ENCODE assay signal across 8 cellular contexts in genomic region chr21:39348355-39349210, GRCh38. TPM values are rescaled to one million over a fixed set of nuclear protein-coding genes. Genes with fewer than 3 reads are reported as not detected.
DNase-seq lines count a peak whose midpoint lies in the region; ATAC-seq and TF ChIP-seq lines count a peak whose summit lies in the region.

Gene HMGN1 (minus strand): TSS chr21:39349088. CDS start chr21:39348917, 171 bp downstream.

- H3K27ac ChIP-seq in parathyroid adenoma (peak within 1 kb of the TSS; percentile 81), tibial artery (peak within 1 kb of the TSS; percentile 82 to 85)

- H3K4me1 ChIP-seq in parathyroid adenoma: no peaks in the 10 kb centered on the region
- peaks cover 0 to 24% (median 10%) of the 10 kb centered on the region in 4 donors for H3K4me1 ChIP-seq in tibial artery

- H3K79me2 ChIP-seq in parathyroid adenoma: no peaks in the 10 kb centered on the region

- peak; percentile 44 for ATAC-seq in HG02623 (IDR thresholded peaks at IDR 0.05; ENCODE audit: unreplicated experiment)
- peak; percentile 40 to 65 for ATAC-seq in activated naive CD4-positive, alpha-beta T cell treated with anti-CD3 and anti-CD28 coated beads, Interleukin-2, amount 50 U/mL, for 72 hours

- H3K9ac ChIP-seq in parathyroid adenoma: no peak within 1 kb of the TSS

- TF ChIP-seq CTCF in GM10266 (IDR thresholded peaks at IDR 0.05; ENCODE audit: control insufficient read depth, insufficient read depth, low read depth, missing control alignments) (no peak), parathyroid adenoma (IDR thresholded peaks at IDR 0.05) (no peak), tibial artery (IDR thresholded peaks at IDR 0.05) (no peak)

- H3K27ac Mint-ChIP-seq in activated naive CD4-positive, alpha-beta T cell treated with anti-CD3 and anti-CD28 coated beads, Interleukin-2, amount 50 U/mL, for 72 hours: peak within 1 kb of the TSS; percentile 97 to 99

- peak within 1 kb of the TSS; percentile 79 for H3K4me2 ChIP-seq in parathyroid adenoma (ENCODE audit: low read length)

- H3K9me3 ChIP-seq in parathyroid adenoma (ENCODE audit: control insufficient read depth, low read length) (no peaks in the 10 kb centered on the region), tibial artery (no peaks in the 10 kb centered on the region)

- intact Hi-C loops in head of caudate nucleus (cut with DNase I) (loop anchor here (2.0 to 5.0 kb wide), 2 partner anchors 36 to 39 kb away; partner anchors contain the start of gene BRWD1), tibial artery (cut with DNase I; ENCODE audit: low total_unique reads) (loop anchor here (2.0 kb wide), 1 partner anchor 36 kb away; the partner anchor contains the start of gene BRWD1)

- peak; percentile 99 for DNase-seq in GM10266 (ENCODE audit: extremely low spot score)
- peak; percentile 98 for DNase-seq in NCI-H1105 (lab: John Stamatoyannopoulos, UW)
- peak; percentile 58 for DNase-seq in SKM-1 (lab: John Stamatoyannopoulos, UW; ENCODE audit: unreplicated experiment)
- DNase-seq in activated naive CD4-positive, alpha-beta T cell treated with anti-CD3 and anti-CD28 coated beads, Interleukin-2, amount 50 U/mL, for 72 hours (ENCODE audit: low spot score in 2 of 2): peak; percentile 80 to 92
- DNase-seq in head of caudate nucleus: peak; percentile 48 to 93 (median 82)
- peak; percentile 72 to 86 for DNase-seq in tibial artery

- peaks cover 31 to 40% of the 10 kb centered on the region in 2 donors for H3K36me3 Mint-ChIP-seq in activated naive CD4-positive, alpha-beta T cell treated with anti-CD3 and anti-CD28 coated beads, Interleukin-2, amount 50 U/mL, for 72 hours

- H3K36me3 ChIP-seq in parathyroid adenoma (ENCODE audit: control insufficient read depth, insufficient read depth, low read length): no peaks in the 10 kb centered on the region
- H3K36me3 ChIP-seq in tibial artery: peaks cover 4 to 9% (median 6%) of the 10 kb centered on the region in 3 donors

- H3K9me3 Mint-ChIP-seq in activated naive CD4-positive, alpha-beta T cell treated with anti-CD3 and anti-CD28 coated beads, Interleukin-2, amount 50 U/mL, for 72 hours: no peaks in the 10 kb centered on the region

- peak within 1 kb of the TSS; percentile 86 for H3K4me3 ChIP-seq in parathyroid adenoma (ENCODE audit: low read depth, low read length)
- peak within 1 kb of the TSS; percentile 68 to 76 for H3K4me3 ChIP-seq in tibial artery

- H2AFZ ChIP-seq in parathyroid adenoma: peak within 1 kb of the TSS; percentile 93

- H3K27me3 ChIP-seq in parathyroid adenoma (ENCODE audit: control insufficient read depth, insufficient read depth, low read length): no peaks in the 10 kb centered on the region
- H3K27me3 ChIP-seq in tibial artery: no peaks in the 10 kb centered on the region

RNA-seq across cellular contexts. Expression of gene HMGN1, which starts in this region (rescaled TPM):
- total RNA-seq in activated naive CD4-positive, alpha-beta T cell treated with anti-CD3 and anti-CD28 coated beads, Interleukin-2, amount 50 U/mL, for 72 hours: 100 to 1,000 TPM; 402 to 437 TPM

Comparison
In these comparisons a context has a peak if more than half of its experiments do, and no peak if none do; other contexts are left out.
1. Peak in every context shown above with its lines: DNase-seq, ATAC-seq, H3K4me3 ChIP-seq and H3K27ac ChIP-seq.